ENCODE assay signal across 17 cellular contexts in the genomic region with DNA sequence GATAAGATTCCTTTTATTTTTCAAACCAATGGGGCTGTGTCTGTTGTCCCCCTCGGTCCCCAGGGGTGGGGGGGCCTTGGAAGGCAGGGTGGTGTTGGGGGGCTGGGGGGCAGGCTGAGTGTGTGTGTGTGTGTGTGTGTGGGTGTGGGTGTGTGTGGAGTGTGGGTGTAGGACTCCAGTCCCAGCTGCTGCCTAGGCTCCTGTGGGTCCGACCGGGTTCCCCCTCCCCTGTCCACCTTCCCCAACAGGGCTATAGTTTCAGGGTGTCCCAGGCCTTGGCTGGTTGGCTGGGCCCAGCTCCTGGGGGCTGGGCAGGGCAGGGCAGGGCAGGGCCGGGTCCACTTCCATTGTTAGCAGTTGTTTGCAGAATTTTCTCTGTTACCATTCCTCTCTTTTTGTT. TPM values are rescaled to one million over a fixed set of nuclear protein-coding genes. Genes with fewer than 3 reads are reported as not detected.
DNase-seq lines count a peak whose midpoint lies in the region; ATAC-seq and TF ChIP-seq lines count a peak whose summit lies in the region.
"Had no signal": no experiment of that assay in that cellular context is flagged by ENCODE, and none has a peak within 500 bp of the region (broad histone marks: within the 10 kb centered on the region; RNA-seq: fewer than 3 reads in every experiment).

No MANE protein-coding gene starts in this region.

- CTCF ChIA-PET in CD8-positive, alpha-beta memory T cell (lab: Charles Lee): interaction anchor here (1.0 to 1.8 kb wide), 6 partner anchors 13 to 178 kb away, joined by 3 to 7 read pairs (median 6); partner anchors contain the start of genes BAG1 and CHMP5
- CTCF ChIA-PET in PC-9 (lab: Charles Lee): interaction anchor here (0.5 kb wide), 1 partner anchor 91 kb away, joined by 5 read pairs; no protein-coding TSS in a partner anchor

- no peak overlapping the region for H3K4me2 ChIP-seq in PC-9

- H3K9me3 ChIP-seq in CD8-positive, alpha-beta memory T cell (ENCODE audit: low read length): no peaks in the 10 kb centered on the region
- H3K9me3 ChIP-seq in psoas muscle: no peaks in the 10 kb centered on the region
- no peaks in the 10 kb centered on the region for H3K9me3 ChIP-seq in PC-9 (ENCODE audit: insufficient read depth, low read depth)
- H3K9me3 ChIP-seq: left ventricle myocardium inferior, suprapubic skin had no signal

- H3K4me1 ChIP-seq in CD8-positive, alpha-beta memory T cell (ENCODE audit: insufficient read depth, low read length): peaks cover 43% of the 10 kb centered on the region
- H3K4me1 ChIP-seq in psoas muscle: peaks cover 32% of the 10 kb centered on the region
- H3K4me1 ChIP-seq in PC-9 (replicated peaks; ENCODE audit: insufficient read depth): no peaks in the 10 kb centered on the region; the same call in 1 of the 2 replicates

- H3K4me1 Mint-ChIP-seq in CD8-positive, alpha-beta memory T cell: peaks cover 36 to 45% (median 42%) of the 10 kb centered on the region in 3 donors

- no peaks in the 10 kb centered on the region for H3K9me3 Mint-ChIP-seq in CD8-positive, alpha-beta memory T cell

- H3K36me3 Mint-ChIP-seq in CD8-positive, alpha-beta memory T cell: peaks cover 0 to 38% (median 6%) of the 10 kb centered on the region in 3 donors

- H3K36me3 ChIP-seq in CD8-positive, alpha-beta memory T cell (ENCODE audit: insufficient read depth, low read length): peaks cover 13% of the 10 kb centered on the region
- peaks cover 4 to 42% of the 10 kb centered on the region in 2 donors for H3K36me3 ChIP-seq in psoas muscle (ENCODE audit: insufficient read depth in 1 of 2, low read depth in 1 of 2)
- no peaks in the 10 kb centered on the region for H3K36me3 ChIP-seq in PC-9 (ENCODE audit: low read depth)

- peaks cover 0 to 4% of the 10 kb centered on the region in 2 donors for H3K27me3 Mint-ChIP-seq in CD8-positive, alpha-beta memory T cell

- H2AFZ ChIP-seq in PC-9: no peak overlapping the region

- peak overlapping the region in 5 of 8 donors; percentile 27 to 80 (median 70) for H3K27ac Mint-ChIP-seq in CD8-positive, alpha-beta memory T cell

- WGBS in psoas muscle, 3 donors: 76 to 100% (median 84%) methylated on average over 1 to 4 of the region's 4 CpGs

- TF ChIP-seq CTCF in 22Rv1 (IDR thresholded peaks at IDR 0.05) (no peak), dorsolateral prefrontal cortex (IDR thresholded peaks at IDR 0.05 in 54 of 56, conservative IDR thresholded peaks at IDR 0.05 in 2 of 56; ENCODE audit: low read depth in 1 of 56, partially characterized antibody in 56 of 56) (no peak), psoas muscle (IDR thresholded peaks at IDR 0.05) (no peak), PC-9 (conservative IDR thresholded peaks at IDR 0.05) (no peak)

- H3K27ac ChIP-seq in 22Rv1 (peak overlapping the region; percentile 55), dorsolateral prefrontal cortex (peak overlapping the region in 39 of 59 donors; percentile 84 to 100 (median 98)), psoas muscle (peak overlapping the region; percentile 99), PC-9 (no peak overlapping the region)
- H3K27ac ChIP-seq in CD8-positive, alpha-beta memory T cell (ENCODE audit: low read depth, low read length): no peak overlapping the region

- POLR2A ChIA-PET in CD8-positive, alpha-beta memory T cell (lab: Charles Lee): no interaction called here
- POLR2A ChIA-PET in PC-9 (lab: Charles Lee; ENCODE audit: unreplicated experiment): no interaction called here

- no peaks in the 10 kb centered on the region for H3K27me3 ChIP-seq in CD8-positive, alpha-beta memory T cell (ENCODE audit: insufficient read depth, low read length, poor library complexity, severe bottlenecking)
- H3K27me3 ChIP-seq in dorsolateral prefrontal cortex (no peaks in the 10 kb centered on the region), psoas muscle (ENCODE audit: insufficient read depth in 3 of 3, low read length in 2 of 3) (no peaks in the 10 kb centered on the region), PC-9 (ENCODE audit: insufficient read depth, low read depth) (no peaks in the 10 kb centered on the region)
- H3K27me3 ChIP-seq: suprapubic skin had no signal

- BruUV-seq in PC-9 (replicated peaks; lab: Mats Ljungman, UMichigan): no TSS peak

- peaks cover 24% of the 10 kb centered on the region for H3K79me2 ChIP-seq in PC-9 (ENCODE audit: low read depth)

- peak overlapping the region in 2 of 7 donors; percentile 29 to 65 for H3K4me3 Mint-ChIP-seq in CD8-positive, alpha-beta memory T cell

- ATAC-seq in psoas muscle: no peak

- DNase-seq in CD8-positive, alpha-beta memory T cell: no peak
- DNase-seq in dorsolateral prefrontal cortex (no peak), psoas muscle (no peak), EL (no peak), PC-9 (no peak), HuH-7.5 (ENCODE audit: low spot score) (no peak)
- DNase-seq in stimulated activated CD4-positive, alpha-beta T cell treated with anti-CD3 and anti-CD28 coated beads, Interleukin-2, amount 100 ng/mL, for 48 hours: no peak
- DNase-seq: AML-193, left ventricle myocardium inferior, NCI-H187, NCI-H526 treated with DMSO at 0.1 percent for 48 hours had no signal

- peaks cover 11% of the 10 kb centered on the region; the same call in 1 of the 2 replicates for H3F3A ChIP-seq in PC-9 (ENCODE audit: insufficient read depth, low read depth)

- intact Hi-C loops in dorsolateral prefrontal cortex (cut with DNase I): loop anchor here in 1 of 2 donors (10.0 kb wide), 1 partner anchor 177 kb away; no protein-coding TSS in a partner anchor
- intact Hi-C loops in psoas muscle (cut with DNase I): loop anchor here in 1 of 2 donors (5.0 kb wide), 1 partner anchor 39 kb away; no protein-coding TSS in a partner anchor
- intact Hi-C loops in PC-9 (cut with micrococcal nuclease; ENCODE audit: unreplicated experiment): no loop called here

- H4K20me1 ChIP-seq in PC-9 (ENCODE audit: insufficient read depth): peaks cover 4% of the 10 kb centered on the region; the same call in 1 of the 2 replicates

- no peak overlapping the region for H3K4me3 ChIP-seq in CD8-positive, alpha-beta memory T cell (ENCODE audit: low read length)
- H3K4me3 ChIP-seq in dorsolateral prefrontal cortex (no peak overlapping the region), psoas muscle (no peak overlapping the region), PC-9 (no peak overlapping the region)
- H3K4me3 ChIP-seq: left ventricle myocardium inferior, suprapubic skin had no signal

- H3K9me2 ChIP-seq in PC-9 (ENCODE audit: insufficient read depth): no peaks in the 10 kb centered on the region

RNA-seq across cellular contexts. Expression of gene NFX1, which starts 2.1 kb away (rescaled TPM):
- total RNA-seq in CD8-positive, alpha-beta memory T cell: 10 to 100 TPM; 42.7 to 45.6 TPM
- 38.8 TPM for polyA plus RNA-seq in CD8-positive, alpha-beta memory T cell
- total RNA-seq in dorsolateral prefrontal cortex: 10 to 100 TPM; 33.6 to 54.0 (median 43.9) TPM
- 10 to 100 TPM; 33.8 to 59.2 (median 46.1) TPM for total RNA-seq in psoas muscle
- 10 to 100 TPM; 20.9 to 33.4 (median 26.8) TPM for polyA plus RNA-seq in psoas muscle
- 14.9 and 15.0 TPM in 2 replicates for total RNA-seq in PC-9 (2021)

RNA-seq across cellular contexts. Expression of gene CHMP5, which starts 23.4 kb away (rescaled TPM):
- total RNA-seq in CD8-positive, alpha-beta memory T cell: 10 to 100 TPM; 54.3 to 55.0 TPM
- polyA plus RNA-seq in CD8-positive, alpha-beta memory T cell: 42.6 TPM
- total RNA-seq in dorsolateral prefrontal cortex (10 to 100 TPM; 41.0 to 98.2 (median 72.4) TPM), psoas muscle (10 to 100 TPM; 28.7 to 41.1 (median 37.6) TPM), PC-9 (2021) (63.0 and 78.2 TPM in 2 replicates)
- polyA plus RNA-seq in psoas muscle: 10 to 100 TPM; 31.9 to 80.4 (median 38.3) TPM

RNA-seq across cellular contexts. Expression of gene BAG1, which starts 23.7 kb away (rescaled TPM):
- 10 to 100 TPM; 70.6 to 83.6 TPM for total RNA-seq in CD8-positive, alpha-beta memory T cell
- polyA plus RNA-seq in CD8-positive, alpha-beta memory T cell: 91.5 TPM
- total RNA-seq in dorsolateral prefrontal cortex (100 to 1,000 TPM in 9 of 120 experiments, 10 to 100 TPM in 111; 49.1 to 127 (median 80.7) TPM), psoas muscle (100 to 1,000 TPM; 125 to 253 (median 151) TPM), PC-9 (2021) (21.9 and 35.5 TPM in 2 replicates)
- polyA plus RNA-seq in psoas muscle: 100 to 1,000 TPM; 265 to 371 (median 315) TPM

RNA-seq across cellular contexts. Expression of gene SPINK4, which starts 48.3 kb away (rescaled TPM):
- not detected for total RNA-seq in CD8-positive, alpha-beta memory T cell
- not detected for polyA plus RNA-seq in CD8-positive, alpha-beta memory T cell
- not detected for total RNA-seq in dorsolateral prefrontal cortex
- not detected for total RNA-seq in psoas muscle
- polyA plus RNA-seq in psoas muscle: under 1 TPM in 1 of 3 donors, not detected in 2; 0.34 TPM
- total RNA-seq in PC-9 (2021): not detected in 2 replicates
- total RNA-seq: left ventricle myocardium inferior; RPMI7951; suprapubic skin; T-helper 1 cell treated with Interleukin-12 subunit alpha and Interleukin-12 subunit beta and Interleukin-4 antibody, amounts not matched to agents 30 ng/mL and 1 ng/mL, for 36 hours had no signal
- polyA plus RNA-seq: esophagus, neural cell had no signal

Comparison
In these comparisons a context has a peak if more than half of its experiments do, and no peak if none do; other contexts are left out.
1. H3K27ac ChIP-seq: peak in 22Rv1 (single experiment), dorsolateral prefrontal cortex (39 of 59) and psoas muscle (single experiment); none in CD8-positive, alpha-beta memory T cell (single experiment) and PC-9 (single experiment).